Comparison of ENCODE assay signal across 12 cellular contexts in genomic region chr7:22723642-22724041, GRCh38. TPM values are rescaled to one million over a fixed set of nuclear protein-coding genes. Genes with fewer than 3 reads are reported as not detected.
DNase-seq lines count a peak whose midpoint lies in the region; ATAC-seq and TF ChIP-seq lines count a peak whose summit lies in the region.
"Had no signal": no experiment of that assay in that cellular context is flagged by ENCODE, and none has a peak within 500 bp of the region (broad histone marks: within the 10 kb centered on the region; RNA-seq: fewer than 3 reads in every experiment).

No MANE protein-coding gene starts in this region.

- ATAC-seq in SK-N-SH treated with all-trans-retinoic acid at 6 μM for 48 hours (no peak), lung (ENCODE audit: insufficient read depth, low FRiP score) (peak; percentile 38), thoracic aorta (ENCODE audit: insufficient number of reproducible peaks, low FRiP score, low read depth) (no peak), HG03378 (IDR thresholded peaks at IDR 0.05; ENCODE audit: unreplicated experiment) (no peak)
- ATAC-seq: activated T-helper 17 cell treated with anti-CD3 and anti-CD28 coated beads, Interleukin-2, amount 50 U/mL, for 72 hours had no signal

- TF ChIP-seq CTCF in SK-N-SH (IDR thresholded peaks at IDR 0.05) (no peak), choroid plexus epithelial cell (conservative IDR thresholded peaks at IDR 0.05; ENCODE audit: low read depth, low read length) (no peak), lung (IDR thresholded peaks at IDR 0.05; ENCODE audit: control extremely low read depth, extremely low read depth) (no peak), thoracic aorta (IDR thresholded peaks at IDR 0.05) (no peak)

- POLR2A ChIA-PET in SK-N-SH (lab: Yijun Ruan, JAX): no interaction called here

- peaks cover 9 to 14% of the 10 kb centered on the region in 2 experiments; a peak in 2 of 4 replicates for H3K4me1 ChIP-seq in SK-N-SH (ENCODE audit: control insufficient read depth in 1 of 2, insufficient read depth in 2 of 2, low read depth in 1 of 2, low read length in 1 of 2)
- peaks cover 3 to 23% of the 10 kb centered on the region in 2 donors for H3K4me1 ChIP-seq in lung (ENCODE audit: control insufficient read depth in 2 of 2, insufficient read depth in 2 of 2, low read length in 2 of 2)
- peaks cover 27 to 59% of the 10 kb centered on the region in 2 donors for H3K4me1 ChIP-seq in thoracic aorta (ENCODE audit: control insufficient read depth in 1 of 2, low read depth in 2 of 2)
- H3K4me1 ChIP-seq: prostate gland had no signal

- no peak for DNase-seq in SK-N-SH
- peak; percentile 60 for DNase-seq in choroid plexus epithelial cell (ENCODE audit: low read depth)
- DNase-seq in lung (ENCODE audit: low spot score): peak; percentile 52
- DNase-seq in thoracic aorta (ENCODE audit: low spot score): no peak
- no peak for DNase-seq in AG08396 (ENCODE audit: low spot score)
- no peak for DNase-seq in NCI-H187 (lab: John Stamatoyannopoulos, UW)
- DNase-seq: NCI-H1105 treated with DMSO at 0.1 percent for 48 hours had no signal

- CTCF ChIA-PET in SK-N-SH (lab: Yijun Ruan, JAX): interaction anchor here (1.1 to 3.7 kb wide), 4 partner anchors 14 to 332 kb away, joined by 3 to 18 read pairs (median 3); no protein-coding TSS in a partner anchor

- H3K9ac ChIP-seq in SK-N-SH: no peak overlapping the region

- H3K79me2 ChIP-seq in SK-N-SH (ENCODE audit: insufficient read depth): no peaks in the 10 kb centered on the region

- peak overlapping the region; percentile 31 to 39; a peak in 3 of 4 replicates for H3K27ac ChIP-seq in SK-N-SH (ENCODE audit: low read depth in 2 of 2, low read length in 1 of 2)
- H3K27ac ChIP-seq in lung (ENCODE audit: low read depth in 1 of 2, low read length in 1 of 2): peak overlapping the region in 1 of 2 donors; percentile 73
- H3K27ac ChIP-seq in thoracic aorta: peak overlapping the region in 1 of 2 donors; percentile 29
- H3K27ac ChIP-seq: prostate gland, RWPE1 had no signal

- no peaks in the 10 kb centered on the region for H4K20me1 ChIP-seq in SK-N-SH (ENCODE audit: insufficient read depth)

- peaks cover 12% of the 10 kb centered on the region for H3F3A ChIP-seq in SK-N-SH (replicated peaks; ENCODE audit: insufficient read depth)

- no peak for TF ChIP-seq RAD21 in SK-N-SH (IDR thresholded peaks at IDR 0.05; ENCODE audit: low read length)

- no peaks in the 10 kb centered on the region for H3K9me2 ChIP-seq in SK-N-SH

- H3K4me3 ChIP-seq in SK-N-SH (ENCODE audit: low read depth in 2 of 2, low read length in 1 of 2): no peak overlapping the region
- no peak overlapping the region for H3K4me3 ChIP-seq in choroid plexus epithelial cell (ENCODE audit: low read depth, low read length)
- no peak overlapping the region for H3K4me3 ChIP-seq in lung
- H3K4me3 ChIP-seq in thoracic aorta: peak overlapping the region; percentile 36
- H3K4me3 ChIP-seq: prostate gland had no signal

- 29% methylated on average over 4 of the region's 4 CpGs for WGBS in SK-N-SH (ENCODE audit: low lambda C conversion rate)
- WGBS in lung, 2 donors: 24 to 30% methylated on average over 4 of the region's 4 CpGs

- no peak for TF ChIP-seq EP300 in SK-N-SH (IDR thresholded peaks at IDR 0.05; ENCODE audit: borderline replicate concordance in 1 of 2, low read depth in 1 of 2, low read length in 1 of 2)

- H3K9me3 ChIP-seq in SK-N-SH: no peaks in the 10 kb centered on the region
- no peaks in the 10 kb centered on the region for H3K9me3 ChIP-seq in lung (ENCODE audit: control insufficient read depth in 2 of 2, insufficient read depth in 1 of 2, low read length in 1 of 2)
- no peaks in the 10 kb centered on the region for H3K9me3 ChIP-seq in thoracic aorta
- H3K9me3 ChIP-seq: prostate gland had no signal

- peak overlapping the region; percentile 15; the same call in 1 of the 2 replicates for H2AFZ ChIP-seq in SK-N-SH (ENCODE audit: low read depth)

- H3K27me3 ChIP-seq in SK-N-SH (ENCODE audit: insufficient read depth) (no peaks in the 10 kb centered on the region), lung (ENCODE audit: control insufficient read depth, insufficient read depth) (no peaks in the 10 kb centered on the region), thoracic aorta (replicated peaks; ENCODE audit: insufficient read depth) (no peaks in the 10 kb centered on the region)

- H3K36me3 ChIP-seq in SK-N-SH (replicated peaks in 1 of 2; ENCODE audit: control insufficient read depth in 1 of 2, insufficient read depth in 2 of 2, low read length in 1 of 2): no peaks in the 10 kb centered on the region
- H3K36me3 ChIP-seq in lung (ENCODE audit: control insufficient read depth in 2 of 2, insufficient read depth in 2 of 2, low read length in 2 of 2): no peaks in the 10 kb centered on the region
- no peaks in the 10 kb centered on the region for H3K36me3 ChIP-seq in thoracic aorta
- H3K36me3 ChIP-seq: prostate gland had no signal

- H3K4me2 ChIP-seq in SK-N-SH: peak overlapping the region; percentile 41; the same call in 1 of the 2 replicates

TF ChIP-seq in SK-N-SH, 30 proteins besides CTCF, POLR2A, EP300 and RAD21:
- TF ChIP-seq ELF1 (IDR thresholded peaks at IDR 0.05) (no peak), FOSL2 (IDR thresholded peaks at IDR 0.05; ENCODE audit: borderline replicate concordance, low read depth) (no peak), TCF12 (IDR thresholded peaks at IDR 0.05) (no peak)

TF ChIP-seq in SK-N-SH treated with all-trans-retinoic acid at 6 μM for 48 hours, 23 proteins besides CTCF, POLR2A, EP300 and RAD21:
- TF ChIP-seq POU6F1 (CRISPR knock-in tag; IDR thresholded peaks at IDR 0.05; ENCODE audit: borderline replicate concordance, low read depth) (no peak), ZNF70 (CRISPR knock-in tag; IDR thresholded peaks at IDR 0.05) (no peak), ZFP30 (CRISPR knock-in tag; IDR thresholded peaks at IDR 0.05) (no peak), CSRNP3 (CRISPR knock-in tag; IDR thresholded peaks at IDR 0.05) (no peak), ZNF565 (CRISPR knock-in tag; conservative IDR thresholded peaks at IDR 0.05; ENCODE audit: low read depth) (no peak), TOX (CRISPR knock-in tag; IDR thresholded peaks at IDR 0.05; ENCODE audit: borderline replicate concordance) (no peak), ESRRG (CRISPR knock-in tag; IDR thresholded peaks at IDR 0.05) (no peak), ZC3H10 (CRISPR knock-in tag; IDR thresholded peaks at IDR 0.05) (no peak), ZFP3 (CRISPR knock-in tag; IDR thresholded peaks at IDR 0.05) (no peak), RARB (CRISPR knock-in tag; IDR thresholded peaks at IDR 0.05) (no peak), ARNTL (CRISPR knock-in tag; IDR thresholded peaks at IDR 0.05; ENCODE audit: borderline replicate concordance, low read depth) (no peak), CREB5 (CRISPR knock-in tag; IDR thresholded peaks at IDR 0.05; ENCODE audit: low read depth) (no peak)

RNA-seq across cellular contexts. Expression of gene IL6, which starts 3.4 kb away (rescaled TPM):
- 13.6 and 20.5 TPM in 2 replicates for polyA plus RNA-seq in SK-N-SH (2012; rRNA removed)
- 15.4 and 22.0 TPM in 2 replicates for polyA plus RNA-seq in SK-N-SH (2012; cell fraction: cytosol; rRNA removed)
- polyA plus RNA-seq in SK-N-SH (2012; cell fraction: nucleus; rRNA removed): 59.0 and 64.8 TPM in 2 replicates
- 1 to 10 TPM; 2.7 to 5.5 TPM for total RNA-seq in lung
- 100 to 1,000 TPM in 1 of 2 donors, 10 to 100 TPM in 1; 19.3 to 155 TPM for polyA plus RNA-seq in lung
- total RNA-seq in thoracic aorta: 100 to 1,000 TPM in 1 of 2 donors, 10 to 100 TPM in 1; 15.7 to 151 TPM
- total RNA-seq: prostate gland had no signal

Comparison
In these comparisons a context has a peak if more than half of its experiments do, and no peak if none do; other contexts are left out.
1. DNase-seq: peak in choroid plexus epithelial cell (single experiment) and lung (single experiment); none in SK-N-SH (single experiment), thoracic aorta (single experiment), AG08396 (single experiment) and NCI-H187 (0 of 2).